In genomic region chrX:38375888-38376287, GRCh38 we compare ENCODE assay signal across 9 cellular contexts. TPM values are rescaled to one million over a fixed set of nuclear protein-coding genes. Genes with fewer than 3 reads are reported as not detected.
A peak's percentile ranks its signal among the peaks of the same experiment; 100 is the strongest.
DNase-seq lines count a peak whose midpoint lies in the region; ATAC-seq and TF ChIP-seq lines count a peak whose summit lies in the region.
"Had no signal": no experiment of that assay in that cellular context is flagged by ENCODE, and none has a peak within 500 bp of the region (broad histone marks: within the 10 kb centered on the region; RNA-seq: fewer than 3 reads in every experiment).

No MANE protein-coding gene starts in this region.

- H3K27me3 ChIP-seq in esophagus squamous epithelium: peaks cover 0 to 3% (median 0%) of the 10 kb centered on the region in 4 donors

- no peak overlapping the region for H3K4me3 ChIP-seq in esophagus squamous epithelium

- no peak for ATAC-seq in GM18861 (IDR thresholded peaks at IDR 0.05; ENCODE audit: unreplicated experiment)
- ATAC-seq in HG02938 (IDR thresholded peaks at IDR 0.05; ENCODE audit: unreplicated experiment): no peak

- TF ChIP-seq POLR2A in esophagus squamous epithelium (IDR thresholded peaks at IDR 0.05): no peak

- no peak overlapping the region for H3K27ac ChIP-seq in esophagus squamous epithelium

- peak; percentile 1 for DNase-seq in A172 (ENCODE audit: low spot score)
- peak; percentile 69 for DNase-seq in NCI-H82 (lab: John Stamatoyannopoulos, UW)
- DNase-seq in esophagus squamous epithelium (lab: John Stamatoyannopoulos, UW): no peak
- no peak for DNase-seq in head of caudate nucleus
- DNase-seq in activated CD4-positive, CD25-positive, alpha-beta regulatory T cell (lab: John Stamatoyannopoulos, UW): no peak

- peak; percentile 53 for TF ChIP-seq CTCF in GM12872 (IDR thresholded peaks at IDR 0.05; ENCODE audit: insufficient read depth, low read depth, low read length)
- TF ChIP-seq CTCF in esophagus squamous epithelium (IDR thresholded peaks at IDR 0.05): peak in 4 of 6 experiments; percentile 10 to 26 (median 19)

- no peaks in the 10 kb centered on the region for H3K9me3 ChIP-seq in esophagus squamous epithelium

- WGBS in esophagus squamous epithelium, 2 donors: 9 to 11% methylated on average over 1 of the region's 1 CpG

- H3K36me3 ChIP-seq in esophagus squamous epithelium: no peaks in the 10 kb centered on the region

- intact Hi-C loops in esophagus squamous epithelium (cut with DNase I): no loop called here
- intact Hi-C loops in head of caudate nucleus (cut with DNase I): no loop called here

- no peaks in the 10 kb centered on the region for H3K4me1 ChIP-seq in esophagus squamous epithelium

RNA-seq across cellular contexts. Expression of gene OTC, which starts 23.5 kb away (rescaled TPM):
- not detected in 2 replicates for total RNA-seq in A172 (2014; rRNA removed; shearing (Covaris generic))
- total RNA-seq in esophagus squamous epithelium: under 1 TPM in 2 of 4 donors, not detected in 2; 0.15 to 0.57 TPM
- total RNA-seq: cerebellum had no signal

RNA-seq across cellular contexts. Expression of gene RPGR, which starts 48.6 kb away (rescaled TPM):
- 3.7 and 5.3 TPM in 2 replicates for total RNA-seq in A172 (2014; rRNA removed; shearing (Covaris generic))
- total RNA-seq in esophagus squamous epithelium: 10 to 100 TPM in 1 of 4 donors, 1 to 10 TPM in 3; 5.5 to 23.7 (median 7.4) TPM

Comparison
In these comparisons a context has a peak if more than half of its experiments do, and no peak if none do; other contexts are left out.
1. DNase-seq: peak in A172 (single experiment) and NCI-H82 (single experiment); none in esophagus squamous epithelium (single experiment), head of caudate nucleus (0 of 42) and activated CD4-positive, CD25-positive, alpha-beta regulatory T cell (0 of 4).